Comparison of ENCODE assay signal across 36 cellular contexts in the genomic region with DNA sequence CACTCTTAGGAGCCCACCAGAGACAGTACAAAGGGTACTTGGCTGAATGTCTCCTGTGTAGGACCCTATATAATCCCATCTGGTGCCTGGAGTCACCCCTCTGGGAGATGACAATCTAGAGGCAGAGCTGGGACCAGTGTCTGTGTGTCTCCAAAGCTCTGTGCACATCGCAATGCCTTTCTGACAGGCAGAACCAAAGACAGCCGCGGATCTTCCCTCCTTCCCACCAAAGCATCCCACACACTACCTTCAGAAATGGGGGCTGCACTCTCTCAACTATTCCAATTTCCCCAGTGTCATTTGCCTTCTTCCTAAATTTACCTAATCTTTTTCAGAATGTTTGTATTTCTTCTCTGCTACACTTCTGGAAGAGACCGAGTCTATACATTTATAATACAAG. TPM values are rescaled to one million over a fixed set of nuclear protein-coding genes. Genes with fewer than 3 reads are reported as not detected.
"Had no signal": no experiment of that assay in that cellular context is flagged by ENCODE, and none has a peak within 500 bp of the region (broad histone marks: within the 10 kb centered on the region; RNA-seq: fewer than 3 reads in every experiment).

No MANE protein-coding gene starts in this region.

- H3K9me3 ChIP-seq: ascending aorta, body of pancreas, breast epithelium had no signal

- H3K4me3 ChIP-seq: ascending aorta, body of pancreas, breast epithelium had no signal

- H3K4me1 Mint-ChIP-seq: activated CD4-positive, alpha-beta memory T cell treated with anti-CD3 and anti-CD28 coated beads, Interleukin-2, amount 10 ng/mL, durations not matched to agents 7 days and 5 days; activated CD4-positive, alpha-beta T cell treated with anti-CD3 and anti-CD28 coated beads, Interleukin-2, amount 10 ng/mL, durations not matched to agents 7 days and 5 days; activated CD8-positive, alpha-beta memory T cell treated with anti-CD3 and anti-CD28 coated beads, Interleukin-2, amount 10 ng/mL, durations not matched to agents 7 days and 5 days; activated naive CD4-positive, alpha-beta T cell treated with anti-CD3 and anti-CD28 coated beads, Interleukin-2, amount 10 ng/mL, durations not matched to agents 7 days and 5 days; activated naive CD4-positive, alpha-beta T cell treated with anti-CD3 and anti-CD28 coated beads, Interleukin-2, amount 50 U/mL, for 24 hours; activated naive CD8-positive, alpha-beta T cell treated with anti-CD3 and anti-CD28 coated beads, Interleukin-2, amount 10 ng/mL, durations not matched to agents 7 days and 5 days; activated naive CD8-positive, alpha-beta T cell treated with anti-CD3 and anti-CD28 coated beads, Interleukin-2, amount 50 U/mL, for 24 hours had no signal

- H3K9me3 Mint-ChIP-seq: activated CD4-positive, alpha-beta memory T cell treated with anti-CD3 and anti-CD28 coated beads, Interleukin-2, amount 10 ng/mL, durations not matched to agents 7 days and 5 days; activated CD4-positive, alpha-beta T cell treated with anti-CD3 and anti-CD28 coated beads, Interleukin-2, amount 10 ng/mL, durations not matched to agents 7 days and 5 days; activated naive CD4-positive, alpha-beta T cell treated with anti-CD3 and anti-CD28 coated beads, Interleukin-2, amount 10 ng/mL, durations not matched to agents 7 days and 5 days; activated naive CD8-positive, alpha-beta T cell treated with anti-CD3 and anti-CD28 coated beads, Interleukin-2, amount 10 ng/mL, durations not matched to agents 7 days and 5 days; activated T-helper 2 cell treated with anti-CD3 and anti-CD28 coated beads, Interferon-gamma antibody, Interleukin-2, Interleukin-4, amounts not matched to agents 10 μg/mL and 5 μg/mL and 100 μg/mL, durations not matched to agents 14 hours and 24 hours and 36 hours; T-helper 1 cell treated with Interleukin-12 subunit alpha and Interleukin-12 subunit beta and Interleukin-4 antibody, amounts not matched to agents 30 μg/mL and 1 μg/mL, for 36 hours; T-helper 2 cell treated with Interferon-gamma antibody and Interleukin-4, amounts not matched to agents 5 μg/mL and 100 μg/mL, for 36 hours; WTC11 had no signal

- H3K4me1 ChIP-seq: ascending aorta, body of pancreas, breast epithelium had no signal

- H3K4me3 Mint-ChIP-seq: activated CD4-positive, alpha-beta memory T cell treated with anti-CD3 and anti-CD28 coated beads, Interleukin-2, amount 10 ng/mL, durations not matched to agents 7 days and 5 days; activated CD4-positive, alpha-beta T cell treated with anti-CD3 and anti-CD28 coated beads, Interleukin-2, amount 10 ng/mL, durations not matched to agents 7 days and 5 days; activated CD8-positive, alpha-beta memory T cell treated with anti-CD3 and anti-CD28 coated beads, Interleukin-2, amount 10 ng/mL, durations not matched to agents 7 days and 5 days; activated CD8-positive, alpha-beta T cell treated with anti-CD3 and anti-CD28 coated beads, Interleukin-2, amount 10 ng/mL, durations not matched to agents 7 days and 5 days; activated naive CD4-positive, alpha-beta T cell treated with anti-CD3 and anti-CD28 coated beads, Interleukin-2, amount 10 ng/mL, durations not matched to agents 7 days and 5 days; activated naive CD4-positive, alpha-beta T cell treated with anti-CD3 and anti-CD28 coated beads, Interleukin-2, amount 50 U/mL, for 24 hours; activated naive CD8-positive, alpha-beta T cell; activated naive CD8-positive, alpha-beta T cell treated with anti-CD3 and anti-CD28 coated beads, Interleukin-2, amount 10 ng/mL, durations not matched to agents 7 days and 5 days; activated naive CD8-positive, alpha-beta T cell treated with anti-CD3 and anti-CD28 coated beads, Interleukin-2, amount 50 U/mL, for 24 hours; activated T-cell treated with anti-CD3 and anti-CD28 coated beads, Interleukin-2, amount 50 U/mL, for 24 hours; T-helper 1 cell treated with Interleukin-12 subunit alpha and Interleukin-12 subunit beta and Interleukin-4 antibody, amounts not matched to agents 30 μg/mL and 1 μg/mL, for 36 hours; T-helper 2 cell treated with Interferon-gamma antibody and Interleukin-4, amounts not matched to agents 5 μg/mL and 100 μg/mL, for 36 hours; WTC11 had no signal

- H3K36me3 Mint-ChIP-seq: activated CD8-positive, alpha-beta memory T cell treated with anti-CD3 and anti-CD28 coated beads, Interleukin-2, amount 10 ng/mL, durations not matched to agents 7 days and 5 days; activated naive CD4-positive, alpha-beta T cell treated with anti-CD3 and anti-CD28 coated beads, Interleukin-2, amount 10 ng/mL, durations not matched to agents 7 days and 5 days; activated naive CD4-positive, alpha-beta T cell treated with anti-CD3 and anti-CD28 coated beads, Interleukin-2, amount 50 U/mL, for 24 hours; activated naive CD8-positive, alpha-beta T cell; activated naive CD8-positive, alpha-beta T cell treated with anti-CD3 and anti-CD28 coated beads, Interleukin-2, amount 10 ng/mL, durations not matched to agents 7 days and 5 days had no signal

- H3K27ac Mint-ChIP-seq: activated CD4-positive, alpha-beta memory T cell treated with anti-CD3 and anti-CD28 coated beads, Interleukin-2, amount 10 ng/mL, durations not matched to agents 7 days and 5 days; activated CD4-positive, alpha-beta T cell treated with anti-CD3 and anti-CD28 coated beads, Interleukin-2, amount 10 ng/mL, durations not matched to agents 7 days and 5 days; activated CD8-positive, alpha-beta memory T cell treated with anti-CD3 and anti-CD28 coated beads, Interleukin-2, amount 10 ng/mL, durations not matched to agents 7 days and 5 days; activated CD8-positive, alpha-beta T cell treated with anti-CD3 and anti-CD28 coated beads, Interleukin-2, amount 10 ng/mL, durations not matched to agents 7 days and 5 days; activated naive CD4-positive, alpha-beta T cell treated with anti-CD3 and anti-CD28 coated beads, Interleukin-2, amount 10 ng/mL, durations not matched to agents 7 days and 5 days; activated naive CD4-positive, alpha-beta T cell treated with anti-CD3 and anti-CD28 coated beads, Interleukin-2, amount 50 U/mL, for 24 hours; activated naive CD8-positive, alpha-beta T cell; activated naive CD8-positive, alpha-beta T cell treated with anti-CD3 and anti-CD28 coated beads, Interleukin-2, amount 10 ng/mL, durations not matched to agents 7 days and 5 days; activated naive CD8-positive, alpha-beta T cell treated with anti-CD3 and anti-CD28 coated beads, Interleukin-2, amount 50 U/mL, for 24 hours; activated T-cell treated with anti-CD3 and anti-CD28 coated beads, Interleukin-2, amount 50 U/mL, for 24 hours; activated T-helper 2 cell treated with anti-CD3 and anti-CD28 coated beads, Interferon-gamma antibody, Interleukin-2, Interleukin-4, amounts not matched to agents 10 μg/mL and 5 μg/mL and 100 μg/mL, durations not matched to agents 14 hours and 24 hours and 36 hours; T-helper 1 cell treated with Interleukin-12 subunit alpha and Interleukin-12 subunit beta and Interleukin-4 antibody, amounts not matched to agents 30 μg/mL and 1 μg/mL, for 36 hours; WTC11 had no signal

- H3K27ac ChIP-seq: ascending aorta, body of pancreas, brain microvascular endothelial cell, breast epithelium, WERI-Rb-1 had no signal

- DNase-seq: activated CD4-positive, alpha-beta memory T cell treated with anti-CD3 and anti-CD28 coated beads, Interleukin-2, amount 10 ng/mL, durations not matched to agents 7 days and 5 days; activated CD4-positive, alpha-beta T cell treated with anti-CD3 and anti-CD28 coated beads for 4 hours; activated CD4-positive, alpha-beta T cell treated with anti-CD3 and anti-CD28 coated beads, Interleukin-2, amount 10 ng/mL, durations not matched to agents 7 days and 5 days; activated CD4-positive, alpha-beta T cell treated with anti-CD3 and anti-CD28 coated beads, Interleukin-2, amount 50 U/mL, for 48 hours; activated CD4-positive, CD25-positive, alpha-beta regulatory T cell; activated CD8-positive, alpha-beta memory T cell treated with anti-CD3 and anti-CD28 coated beads for 24 hours; activated CD8-positive, alpha-beta memory T cell treated with anti-CD3 and anti-CD28 coated beads, Interleukin-2, amount 10 ng/mL, durations not matched to agents 7 days and 5 days; activated CD8-positive, alpha-beta memory T cell treated with anti-CD3 and anti-CD28 coated beads, Interleukin-2, amount 50 U/mL, for 48 hours; activated CD8-positive, alpha-beta T cell treated with anti-CD3 and anti-CD28 coated beads, Interleukin-2, amount 10 ng/mL, durations not matched to agents 7 days and 5 days; activated effector memory CD4-positive, alpha-beta T cell treated with Interleukin-2 at 50 U/mL for 16 hours; activated gamma-delta T cell; activated naive CD4-positive, alpha-beta T cell treated with anti-CD3 and anti-CD28 coated beads, Interleukin-2, amount 10 ng/mL, durations not matched to agents 7 days and 5 days; activated naive CD4-positive, alpha-beta T cell treated with Interleukin-2 at 50 U/mL for 16 hours; activated naive CD8-positive, alpha-beta T cell treated with anti-CD3 and anti-CD28 coated beads, Interleukin-2, amount 10 ng/mL, durations not matched to agents 7 days and 5 days; activated naive CD8-positive, alpha-beta T cell treated with anti-CD3 and anti-CD28 coated beads, Interleukin-2, amount 50 U/mL, for 24 hours; activated T-cell treated with anti-CD3 and anti-CD28 coated beads, Interleukin-2, amount 50 U/mL, for 24 hours; activated T-cell treated with anti-CD3 and anti-CD28 coated beads, Interleukin-2, amount 50 U/mL, for 48 hours; amygdala; anterior cingulate cortex; body of pancreas; brain microvascular endothelial cell; central memory CD4-positive, alpha-beta T cell; SW 1271; T-helper 1 cell; T-helper 2 cell; T-helper 9 cell; WERI-Rb-1 had no signal

- ATAC-seq: activated CD4-positive, CD25-positive, alpha-beta regulatory T cell treated with anti-CD3 and anti-CD28 coated beads, Interleukin-2, amount 50 U/mL, for 24 hours; activated CD8-positive, alpha-beta memory T cell treated with anti-CD3 and anti-CD28 coated beads, Interleukin-2, amount 10 ng/mL, durations not matched to agents 7 days and 5 days; activated CD8-positive, alpha-beta T cell treated with anti-CD3 and anti-CD28 coated beads, Interleukin-2, amount 10 ng/mL, durations not matched to agents 7 days and 5 days; activated naive CD8-positive, alpha-beta T cell treated with anti-CD3 and anti-CD28 coated beads, Interleukin-2, amount 50 U/mL, for 24 hours; body of pancreas; WTC11 had no signal

- H3K36me3 ChIP-seq: ascending aorta, brain microvascular endothelial cell, breast epithelium had no signal

- H3K27me3 ChIP-seq: ascending aorta, body of pancreas, brain microvascular endothelial cell had no signal

RNA-seq across cellular contexts. Expression of gene PGBD5, which starts 12.0 kb away (rescaled TPM):
- total RNA-seq: activated CD4-positive, alpha-beta memory T cell treated with anti-CD3 and anti-CD28 coated beads, Interleukin-2, amount 10 ng/mL, durations not matched to agents 7 days and 5 days; activated CD4-positive, alpha-beta T cell treated with anti-CD3 and anti-CD28 coated beads, Interleukin-2, amount 10 ng/mL, durations not matched to agents 7 days and 5 days; activated CD8-positive, alpha-beta memory T cell treated with anti-CD3 and anti-CD28 coated beads, Interleukin-2, amount 10 ng/mL, durations not matched to agents 7 days and 5 days; activated CD8-positive, alpha-beta T cell treated with anti-CD3 and anti-CD28 coated beads, Interleukin-2, amount 10 ng/mL, durations not matched to agents 7 days and 5 days; activated naive CD8-positive, alpha-beta T cell treated with anti-CD3 and anti-CD28 coated beads, Interleukin-2, amount 10 ng/mL, durations not matched to agents 7 days and 5 days; activated T-helper 2 cell treated with anti-CD3 and anti-CD28 coated beads, Interferon-gamma antibody, Interleukin-2, Interleukin-4, amounts not matched to agents 10 μg/mL and 5 μg/mL and 100 μg/mL, durations not matched to agents 14 hours and 24 hours and 36 hours; ascending aorta had no signal
